28 cellular contexts compared by ENCODE assay signal in genomic region chr6:109922851-109923250, GRCh38. TPM values are rescaled to one million over a fixed set of nuclear protein-coding genes. Genes with fewer than 3 reads are reported as not detected.
DNase-seq lines count a peak whose midpoint lies in the region; ATAC-seq and TF ChIP-seq lines count a peak whose summit lies in the region.
"Had no signal": no experiment of that assay in that cellular context is flagged by ENCODE, and none has a peak within 500 bp of the region (broad histone marks: within the 10 kb centered on the region; RNA-seq: fewer than 3 reads in every experiment).

No MANE protein-coding gene starts in this region.

- H3K36me3 ChIP-seq in GM23338 (ENCODE audit: insufficient read depth) (no peaks in the 10 kb centered on the region), MM.1S (replicated peaks; ENCODE audit: insufficient read depth, low read length) (no peaks in the 10 kb centered on the region), adipocyte (ENCODE audit: control insufficient read depth, insufficient read depth, low read length, severe bottlenecking) (no peaks in the 10 kb centered on the region)
- H3K36me3 ChIP-seq: BLaER1 treated with 17β-estradiol and CSF1 and Interleukin-3, amounts not matched to agents 10 nM and 100 nM had no signal

- no peak overlapping the region for H3K27ac Mint-ChIP-seq in GM23338
- H3K27ac Mint-ChIP-seq: CD4-positive, alpha-beta T cell; T-helper 1 cell treated with Interleukin-12 subunit alpha and Interleukin-12 subunit beta and Interleukin-4 antibody, amounts not matched to agents 30 μg/mL and 1 μg/mL, for 36 hours had no signal

- H3K9me3 Mint-ChIP-seq in GM23338, result no peaks in the 10 kb centered on the region
- H3K9me3 Mint-ChIP-seq: CD4-positive, alpha-beta T cell; T-helper 1 cell treated with Interleukin-12 subunit alpha and Interleukin-12 subunit beta and Interleukin-4 antibody, amounts not matched to agents 30 μg/mL and 1 μg/mL, for 36 hours had no signal

- ATAC-seq in GM23338 (no peak), HG02798 (IDR thresholded peaks at IDR 0.05; ENCODE audit: poor library complexity, unreplicated experiment) (no peak), HG03108 (IDR thresholded peaks at IDR 0.05; ENCODE audit: unreplicated experiment) (no peak)
- ATAC-seq: A549, GM12878, HCT116 had no signal

- TF ChIP-seq CTCF in GM23338 (conservative IDR thresholded peaks at IDR 0.05; ENCODE audit: low read depth in 2 of 2) (no peak), MM.1S (IDR thresholded peaks at IDR 0.05; ENCODE audit: low read length) (no peak), fibroblast of villous mesenchyme (IDR thresholded peaks at IDR 0.05; ENCODE audit: insufficient read depth, low read depth, low read length) (no peak)

- peaks cover 6% of the 10 kb centered on the region; the same call in 2 of the 3 replicates for H3K4me1 Mint-ChIP-seq in GM23338

- no peaks in the 10 kb centered on the region for H4K20me1 ChIP-seq in GM23338 (replicated peaks; ENCODE audit: insufficient read depth)
- no peaks in the 10 kb centered on the region for H4K20me1 ChIP-seq in MM.1S (ENCODE audit: insufficient read depth, low read length)
- H4K20me1 ChIP-seq: BLaER1 treated with 17β-estradiol and CSF1 and Interleukin-3, amounts not matched to agents 10 nM and 100 nM had no signal

- H3K9me3 ChIP-seq in MM.1S (replicated peaks; ENCODE audit: insufficient read depth, low read length) (no peaks in the 10 kb centered on the region), adipocyte (ENCODE audit: control insufficient read depth, low read length) (no peaks in the 10 kb centered on the region)
- H3K9me3 ChIP-seq: A549; BLaER1 treated with 17β-estradiol and CSF1 and Interleukin-3, amounts not matched to agents 10 nM and 100 nM had no signal

- H3K27me3 ChIP-seq in GM23338 (ENCODE audit: insufficient read depth) (no peaks in the 10 kb centered on the region), MM.1S (replicated peaks; ENCODE audit: insufficient read depth, low read length) (no peaks in the 10 kb centered on the region), adipocyte (replicated peaks; ENCODE audit: control insufficient read depth, insufficient read depth, low read length) (peaks cover 14% of the 10 kb centered on the region)
- H3K27me3 ChIP-seq: BLaER1 treated with 17β-estradiol and CSF1 and Interleukin-3, amounts not matched to agents 10 nM and 100 nM had no signal

- H3K79me2 ChIP-seq in GM23338 (replicated peaks; ENCODE audit: insufficient read depth) (no peaks in the 10 kb centered on the region), MM.1S (ENCODE audit: low read length) (no peaks in the 10 kb centered on the region)

- no peak overlapping the region for H3K4me3 ChIP-seq in GM23338
- H3K4me3 ChIP-seq in MM.1S (ENCODE audit: low read length), result no peak overlapping the region
- no peak overlapping the region for H3K4me3 ChIP-seq in adipocyte (ENCODE audit: low read length)
- no peak overlapping the region for H3K4me3 ChIP-seq in fibroblast of villous mesenchyme (ENCODE audit: low read depth, low read length)
- H3K4me3 ChIP-seq: A549; BLaER1 treated with 17β-estradiol and CSF1 and Interleukin-3, amounts not matched to agents 10 nM and 100 nM; GM12878; SK-N-MC had no signal

- no peak overlapping the region for H3K9ac ChIP-seq in MM.1S (ENCODE audit: low read length)
- H3K9ac ChIP-seq in adipocyte (ENCODE audit: low read length), result no peak overlapping the region
- H3K9ac ChIP-seq: BLaER1 treated with 17β-estradiol and CSF1 and Interleukin-3, amounts not matched to agents 10 nM and 100 nM had no signal

- no peaks in the 10 kb centered on the region for H3K4me1 ChIP-seq in GM23338 (ENCODE audit: insufficient read depth)
- no peaks in the 10 kb centered on the region for H3K4me1 ChIP-seq in MM.1S (ENCODE audit: low read length)
- peaks cover 5% of the 10 kb centered on the region for H3K4me1 ChIP-seq in adipocyte (ENCODE audit: control insufficient read depth, insufficient read depth, low read length)
- H3K4me1 ChIP-seq: A549; BLaER1 treated with 17β-estradiol and CSF1 and Interleukin-3, amounts not matched to agents 10 nM and 100 nM had no signal

- H3K4me3 Mint-ChIP-seq in GM23338, result no peak overlapping the region
- H3K4me3 Mint-ChIP-seq: CD4-positive, alpha-beta T cell; T-helper 1 cell treated with Interleukin-12 subunit alpha and Interleukin-12 subunit beta and Interleukin-4 antibody, amounts not matched to agents 30 μg/mL and 1 μg/mL, for 36 hours had no signal

- H3K36me3 Mint-ChIP-seq in GM23338 (ENCODE audit: low read depth), result no peaks in the 10 kb centered on the region

- H3K27ac ChIP-seq in GM23338 (ENCODE audit: low read depth) (no peak overlapping the region), MM.1S (ENCODE audit: low read length) (no peak overlapping the region)
- H3K27ac ChIP-seq: A549; BLaER1 treated with 17β-estradiol and CSF1 and Interleukin-3, amounts not matched to agents 10 nM and 100 nM; RWPE1; SK-N-MC had no signal

- H3K27me3 Mint-ChIP-seq in GM23338 (ENCODE audit: insufficient read depth, low read depth, poor library complexity), result peaks cover 4% of the 10 kb centered on the region

- H2AFZ ChIP-seq in GM23338 (0 out of 2 replicates have a peak overlapping the region, but pooled peaks have one; percentile 52), MM.1S (ENCODE audit: low read length) (no peak overlapping the region)

- no peak for DNase-seq in GM23338 (ENCODE audit: low spot score)
- DNase-seq in MM.1S, result peak; percentile 26
- peak; percentile 11 for DNase-seq in adipocyte (ENCODE audit: low read depth)
- DNase-seq in fibroblast of villous mesenchyme (ENCODE audit: low read depth), result peak; percentile 11
- no peak for DNase-seq in COLO829 (ENCODE audit: low spot score)
- DNase-seq: AML-193; CD4-positive, alpha-beta T cell; COR-L47; GDM1; KBM-7; NCI-H1048; NCI-H1417; NCI-H1694; NCI-H2081; NCI-H2227 treated with DMSO at 0.1 percent for 48 hours; NCI-H524; NCI-H748 treated with DMSO at 0.1 percent for 48 hours; NK-92 treated with Interleukin-12 subunit alpha and Interleukin-12 subunit beta, amount 100 ng/mL, for 24 hours; SHP77 had no signal

- H3K9me2 ChIP-seq in GM23338 (ENCODE audit: insufficient read depth), result 0 out of 2 replicates have a peak, but pooled peaks cover 2% of the 10 kb centered on the region
- H3K9me2 ChIP-seq in MM.1S (replicated peaks; ENCODE audit: insufficient read depth, low read length), result no peaks in the 10 kb centered on the region

- no peaks in the 10 kb centered on the region for H3F3A ChIP-seq in GM23338 (replicated peaks; ENCODE audit: low read depth)
- H3F3A ChIP-seq in MM.1S (ENCODE audit: insufficient read depth, low read length), result no peaks in the 10 kb centered on the region

- no peak overlapping the region for H3K4me2 ChIP-seq in GM23338
- H3K4me2 ChIP-seq in MM.1S (ENCODE audit: low read depth, low read length), result no peak overlapping the region
- H3K4me2 ChIP-seq: A549; BLaER1 treated with 17β-estradiol and CSF1 and Interleukin-3, amounts not matched to agents 10 nM and 100 nM had no signal

TF ChIP-seq in GM23338, 12 proteins besides CTCF, POLR2A, EP300 and RAD21 (continues in another document):
- TF ChIP-seq, protein P1, sequence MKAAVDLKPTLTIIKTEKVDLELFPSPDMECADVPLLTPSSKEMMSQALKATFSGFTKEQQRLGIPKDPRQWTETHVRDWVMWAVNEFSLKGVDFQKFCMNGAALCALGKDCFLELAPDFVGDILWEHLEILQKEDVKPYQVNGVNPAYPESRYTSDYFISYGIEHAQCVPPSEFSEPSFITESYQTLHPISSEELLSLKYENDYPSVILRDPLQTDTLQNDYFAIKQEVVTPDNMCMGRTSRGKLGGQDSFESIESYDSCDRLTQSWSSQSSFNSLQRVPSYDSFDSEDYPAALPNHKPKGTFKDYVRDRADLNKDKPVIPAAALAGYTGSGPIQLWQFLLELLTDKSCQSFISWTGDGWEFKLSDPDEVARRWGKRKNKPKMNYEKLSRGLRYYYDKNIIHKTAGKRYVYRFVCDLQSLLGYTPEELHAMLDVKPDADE (IDR thresholded peaks at IDR 0.05), result no peak
- TF ChIP-seq ZNF114 (CRISPR knock-in tag; IDR thresholded peaks at IDR 0.05), result no peak
- TF ChIP-seq NANOG (IDR thresholded peaks at IDR 0.05; ENCODE audit: borderline replicate concordance), result no peak
- no peak for TF ChIP-seq EZH2phosphoT487 (IDR thresholded peaks at IDR 0.05; ENCODE audit: unreplicated experiment)
- TF ChIP-seq, protein P2, sequence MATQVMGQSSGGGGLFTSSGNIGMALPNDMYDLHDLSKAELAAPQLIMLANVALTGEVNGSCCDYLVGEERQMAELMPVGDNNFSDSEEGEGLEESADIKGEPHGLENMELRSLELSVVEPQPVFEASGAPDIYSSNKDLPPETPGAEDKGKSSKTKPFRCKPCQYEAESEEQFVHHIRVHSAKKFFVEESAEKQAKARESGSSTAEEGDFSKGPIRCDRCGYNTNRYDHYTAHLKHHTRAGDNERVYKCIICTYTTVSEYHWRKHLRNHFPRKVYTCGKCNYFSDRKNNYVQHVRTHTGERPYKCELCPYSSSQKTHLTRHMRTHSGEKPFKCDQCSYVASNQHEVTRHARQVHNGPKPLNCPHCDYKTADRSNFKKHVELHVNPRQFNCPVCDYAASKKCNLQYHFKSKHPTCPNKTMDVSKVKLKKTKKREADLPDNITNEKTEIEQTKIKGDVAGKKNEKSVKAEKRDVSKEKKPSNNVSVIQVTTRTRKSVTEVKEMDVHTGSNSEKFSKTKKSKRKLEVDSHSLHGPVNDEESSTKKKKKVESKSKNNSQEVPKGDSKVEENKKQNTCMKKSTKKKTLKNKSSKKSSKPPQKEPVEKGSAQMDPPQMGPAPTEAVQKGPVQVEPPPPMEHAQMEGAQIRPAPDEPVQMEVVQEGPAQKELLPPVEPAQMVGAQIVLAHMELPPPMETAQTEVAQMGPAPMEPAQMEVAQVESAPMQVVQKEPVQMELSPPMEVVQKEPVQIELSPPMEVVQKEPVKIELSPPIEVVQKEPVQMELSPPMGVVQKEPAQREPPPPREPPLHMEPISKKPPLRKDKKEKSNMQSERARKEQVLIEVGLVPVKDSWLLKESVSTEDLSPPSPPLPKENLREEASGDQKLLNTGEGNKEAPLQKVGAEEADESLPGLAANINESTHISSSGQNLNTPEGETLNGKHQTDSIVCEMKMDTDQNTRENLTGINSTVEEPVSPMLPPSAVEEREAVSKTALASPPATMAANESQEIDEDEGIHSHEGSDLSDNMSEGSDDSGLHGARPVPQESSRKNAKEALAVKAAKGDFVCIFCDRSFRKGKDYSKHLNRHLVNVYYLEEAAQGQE (IDR thresholded peaks at IDR 0.05; ENCODE audit: unreplicated experiment), result no peak
- no peak for TF ChIP-seq EZH2 (IDR thresholded peaks at IDR 0.05; ENCODE audit: low read depth, unreplicated experiment)
- TF ChIP-seq CREB1 (CRISPR knock-in tag; IDR thresholded peaks at IDR 0.05; ENCODE audit: low read depth), result no peak
- TF ChIP-seq STAT1 (IDR thresholded peaks at IDR 0.05; ENCODE audit: unreplicated experiment), result no peak
- TF ChIP-seq JUNB (IDR thresholded peaks at IDR 0.05; ENCODE audit: unreplicated experiment), result no peak
- no peak for TF ChIP-seq ZNF331 (CRISPR knock-in tag; IDR thresholded peaks at IDR 0.05; ENCODE audit: low read depth)

RNA-seq across cellular contexts. Expression of gene GPR6, which starts 55.3 kb away (rescaled TPM):
- total RNA-seq in GM23338 (2014; rRNA removed; shearing (Covaris generic)), result 0.49 TPM in 1 of 2 replicates, not detected in the other
- polyA plus RNA-seq in GM23338 (2016; fragmentation: Nextera tagmentation; extraction: Ambion mirVana), result not detected in 2 replicates
- not detected in 2 replicates for total RNA-seq in fibroblast of villous mesenchyme
- total RNA-seq: CD4-positive, alpha-beta T cell; GM12878 had no signal
- polyA plus RNA-seq: A549, GM12878 had no signal

Comparison
In these comparisons a context has a peak if more than half of its experiments do, and no peak if none do; other contexts are left out.
1. DNase-seq: peak in MM.1S (single experiment), adipocyte (single experiment) and fibroblast of villous mesenchyme (single experiment); none in GM23338 (single experiment) and COLO829 (single experiment).